ENCODE assay signal across 36 cellular contexts in the genomic region with DNA sequence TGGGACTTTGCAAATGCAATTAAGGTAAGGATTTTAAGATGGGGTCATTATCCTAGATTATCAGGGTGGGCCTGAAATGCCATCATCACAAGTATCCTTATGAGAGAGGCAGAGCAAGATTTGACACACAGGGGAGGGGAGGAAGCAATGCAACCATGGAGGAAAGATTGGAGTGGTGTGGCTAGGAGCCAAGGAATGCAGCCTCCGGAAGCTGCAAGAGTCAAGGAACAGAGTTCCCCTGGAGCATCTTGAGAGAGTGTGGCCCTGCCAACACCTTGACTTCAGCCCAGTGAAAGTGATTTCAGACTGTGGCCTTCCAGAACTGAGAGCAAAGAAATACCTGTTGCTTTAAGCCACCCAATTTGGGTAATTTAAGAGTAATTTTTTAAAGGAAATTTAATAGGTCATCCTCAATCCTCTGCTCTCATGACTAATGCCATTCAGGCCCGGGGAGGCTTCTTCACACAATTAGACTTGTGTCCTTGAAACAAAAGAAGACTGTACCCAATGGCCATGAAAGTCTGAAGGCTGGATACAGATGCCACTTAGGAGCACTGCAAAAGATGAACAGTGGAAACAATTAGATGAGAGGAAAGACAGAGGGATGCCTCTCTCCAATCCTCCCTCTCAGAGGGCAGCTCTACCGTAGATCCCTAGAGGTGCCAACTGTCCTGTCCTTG.
DNase-seq lines count a peak whose midpoint lies in the region; ATAC-seq and TF ChIP-seq lines count a peak whose summit lies in the region.
"Had no signal": no experiment of that assay in that cellular context is flagged by ENCODE, and none has a peak within 500 bp of the region (broad histone marks: within the 10 kb centered on the region; RNA-seq: fewer than 3 reads in every experiment).

No MANE protein-coding gene starts in this region.

- no peak for TF ChIP-seq POLR2A in prostate gland (IDR thresholded peaks at IDR 0.05)
- TF ChIP-seq POLR2A in Peyer's patch (IDR thresholded peaks at IDR 0.05), result no peak

- peaks cover 10% of the 10 kb centered on the region for H3K4me1 Mint-ChIP-seq in T-helper 2 cell treated with Interferon-gamma antibody and Interleukin-4, amounts not matched to agents 5 μg/mL and 100 μg/mL, for 36 hours (ENCODE audit: low read depth)
- H3K4me1 Mint-ChIP-seq in activated T-helper 1 cell treated with anti-CD3 and anti-CD28 coated beads, Interleukin-12 subunit alpha, Interleukin-12 subunit beta, Interleukin-2, Interleukin-4 antibody, amounts not matched to agents 30 ng/mL and 10 ng/mL and 1 ng/mL, durations not matched to agents 14 hours and 24 hours and 36 hours (ENCODE audit: low read depth), result peaks cover 17% of the 10 kb centered on the region

- no peak overlapping the region for H3K4me3 ChIP-seq in prostate gland
- H3K4me3 ChIP-seq in Peyer's patch, result no peak overlapping the region
- H3K4me3 ChIP-seq: gastrocnemius medialis, hepatocyte, K562, testis, vagina had no signal

- no peak for ATAC-seq in HG03520 (IDR thresholded peaks at IDR 0.05; ENCODE audit: unreplicated experiment)
- ATAC-seq: activated naive CD4-positive, alpha-beta T cell treated with anti-CD3 and anti-CD28 coated beads, Interleukin-2, amount 50 U/mL, for 72 hours; activated T-helper 17 cell treated with anti-CD3 and anti-CD28 coated beads, Interleukin-2, amount 50 U/mL, for 72 hours; effector memory CD8-positive, alpha-beta T cell; gastrocnemius medialis; left colon; sciatic nerve; stimulated activated naive B cell treated with anti-CD40 and anti-IgM and Interleukin-4, amounts not matched to agents 10 μg/mL and 1 μg/mL and 100 μg/mL, for 72 hours; WTC11 had no signal

- H3K27me3 ChIP-seq in prostate gland (replicated peaks; ENCODE audit: insufficient read depth) (no peaks in the 10 kb centered on the region), Peyer's patch (no peaks in the 10 kb centered on the region)
- H3K27me3 ChIP-seq: gastrocnemius medialis, hepatocyte, testis, vagina had no signal

- H3K4me3 Mint-ChIP-seq in T-helper 2 cell treated with Interferon-gamma antibody and Interleukin-4, amounts not matched to agents 5 μg/mL and 100 μg/mL, for 36 hours, result no peak overlapping the region
- H3K4me3 Mint-ChIP-seq in activated T-helper 1 cell treated with anti-CD3 and anti-CD28 coated beads, Interleukin-12 subunit alpha, Interleukin-12 subunit beta, Interleukin-2, Interleukin-4 antibody, amounts not matched to agents 30 ng/mL and 10 ng/mL and 1 ng/mL, durations not matched to agents 14 hours and 24 hours and 36 hours, result no peak overlapping the region
- H3K4me3 Mint-ChIP-seq: effector memory CD8-positive, alpha-beta T cell; memory B cell; stimulated activated naive B cell treated with anti-CD40 and anti-IgM and Interleukin-4, amounts not matched to agents 10 μg/mL and 1 μg/mL and 100 μg/mL, for 72 hours; WTC11 had no signal

- H3K9me3 Mint-ChIP-seq in T-helper 2 cell treated with Interferon-gamma antibody and Interleukin-4, amounts not matched to agents 5 μg/mL and 100 μg/mL, for 36 hours, result no peaks in the 10 kb centered on the region
- H3K9me3 Mint-ChIP-seq in activated T-helper 1 cell treated with anti-CD3 and anti-CD28 coated beads, Interleukin-12 subunit alpha, Interleukin-12 subunit beta, Interleukin-2, Interleukin-4 antibody, amounts not matched to agents 30 ng/mL and 10 ng/mL and 1 ng/mL, durations not matched to agents 14 hours and 24 hours and 36 hours, result peaks cover 2% of the 10 kb centered on the region
- H3K9me3 Mint-ChIP-seq: effector memory CD8-positive, alpha-beta T cell; stimulated activated naive B cell treated with anti-CD40 and anti-IgM and Interleukin-4, amounts not matched to agents 10 μg/mL and 1 μg/mL and 100 μg/mL, for 72 hours had no signal

- WGBS in prostate gland, result 62% methylated on average over 3 of the region's 3 CpGs

- intact Hi-C loops in activated T-helper 1 cell treated with anti-CD3 and anti-CD28 coated beads, Interleukin-12 subunit alpha, Interleukin-12 subunit beta, Interleukin-2, Interleukin-4 antibody, amounts not matched to agents 30 ng/mL and 10 ng/mL and 1 ng/mL, durations not matched to agents 14 hours and 24 hours and 36 hours (cut with micrococcal nuclease), result no loop called here
- intact Hi-C loops in prostate gland (cut with DNase I), result no loop called here

- peaks cover 2% of the 10 kb centered on the region for H3K27me3 Mint-ChIP-seq in T-helper 2 cell treated with Interferon-gamma antibody and Interleukin-4, amounts not matched to agents 5 μg/mL and 100 μg/mL, for 36 hours (ENCODE audit: low read depth)
- H3K27me3 Mint-ChIP-seq in activated T-helper 1 cell treated with anti-CD3 and anti-CD28 coated beads, Interleukin-12 subunit alpha, Interleukin-12 subunit beta, Interleukin-2, Interleukin-4 antibody, amounts not matched to agents 30 ng/mL and 10 ng/mL and 1 ng/mL, durations not matched to agents 14 hours and 24 hours and 36 hours (ENCODE audit: insufficient read depth), result no peaks in the 10 kb centered on the region
- H3K27me3 Mint-ChIP-seq: activated T-helper 17 cell treated with anti-CD3 and anti-CD28 coated beads, Interleukin-2, amount 50 U/mL, for 72 hours; effector memory CD8-positive, alpha-beta T cell had no signal

- TF ChIP-seq CTCF in prostate gland (IDR thresholded peaks at IDR 0.05), result no peak
- no peak for TF ChIP-seq CTCF in Peyer's patch (IDR thresholded peaks at IDR 0.05)

- H3K4me1 ChIP-seq in prostate gland (replicated peaks) (no peaks in the 10 kb centered on the region), Peyer's patch (no peaks in the 10 kb centered on the region)
- H3K4me1 ChIP-seq: gastrocnemius medialis, testis, vagina had no signal

- H3K36me3 Mint-ChIP-seq in T-helper 2 cell treated with Interferon-gamma antibody and Interleukin-4, amounts not matched to agents 5 μg/mL and 100 μg/mL, for 36 hours (ENCODE audit: low read depth), result peaks cover 4% of the 10 kb centered on the region
- peaks cover 7% of the 10 kb centered on the region for H3K36me3 Mint-ChIP-seq in activated T-helper 1 cell treated with anti-CD3 and anti-CD28 coated beads, Interleukin-12 subunit alpha, Interleukin-12 subunit beta, Interleukin-2, Interleukin-4 antibody, amounts not matched to agents 30 ng/mL and 10 ng/mL and 1 ng/mL, durations not matched to agents 14 hours and 24 hours and 36 hours (ENCODE audit: low read depth)
- H3K36me3 Mint-ChIP-seq: stimulated activated naive B cell treated with anti-CD40 and anti-IgM and Interleukin-4, amounts not matched to agents 10 μg/mL and 1 μg/mL and 100 μg/mL, for 72 hours; WTC11 had no signal

- no peaks in the 10 kb centered on the region for H3K36me3 ChIP-seq in prostate gland
- H3K36me3 ChIP-seq in Peyer's patch, result no peaks in the 10 kb centered on the region
- H3K36me3 ChIP-seq: gastrocnemius medialis, vagina had no signal

- H3K27ac ChIP-seq in prostate gland, result no peak overlapping the region
- H3K27ac ChIP-seq in Peyer's patch, result no peak overlapping the region
- H3K27ac ChIP-seq: 22Rv1, gastrocnemius medialis, hepatocyte, testis, vagina had no signal

- DNase-seq in T-helper 2 cell treated with Interferon-gamma antibody and Interleukin-4, amounts not matched to agents 5 μg/mL and 100 μg/mL, for 36 hours (ENCODE audit: low spot score), result no peak
- DNase-seq in T-helper 2 cell (no peak), EH (ENCODE audit: low read depth) (peak; percentile 58), renal cortical epithelial cell (ENCODE audit: low read depth) (peak; percentile 19), prostate gland (ENCODE audit: low spot score) (no peak), Peyer's patch (no peak)
- DNase-seq in activated T-helper 1 cell treated with anti-CD3 and anti-CD28 coated beads, Interleukin-12 subunit alpha, Interleukin-12 subunit beta, Interleukin-2, Interleukin-4 antibody, amounts not matched to agents 30 ng/mL and 10 ng/mL and 1 ng/mL, durations not matched to agents 14 hours and 24 hours and 36 hours (ENCODE audit: low spot score), result no peak
- DNase-seq: activated CD4-positive, alpha-beta T cell treated with anti-CD3 and anti-CD28 coated beads, Interleukin-2, amount 50 U/mL, for 1 hour; AML-193; aorta; cortex of kidney; DMS153; effector memory CD8-positive, alpha-beta T cell; gastrocnemius medialis; GF-D8; H7; left colon; MM.1S; NCI-H1436; NCI-H2081 treated with DMSO at 0.1 percent for 48 hours; NCI-H748 treated with DMSO at 0.1 percent for 48 hours; posterior cingulate gyrus; stimulated activated CD4-positive, alpha-beta T cell treated with anti-CD3 and anti-CD28 coated beads, Interleukin-4, amount 100 ng/mL, for 4 hours; stimulated activated naive B cell treated with anti-CD40 and anti-IgM and Interleukin-4, amounts not matched to agents 10 μg/mL and 1 μg/mL and 100 μg/mL, for 72 hours; SW 1271; testis had no signal

- no peaks in the 10 kb centered on the region for H3K9me3 ChIP-seq in prostate gland
- no peaks in the 10 kb centered on the region for H3K9me3 ChIP-seq in Peyer's patch
- H3K9me3 ChIP-seq: gastrocnemius medialis, testis, vagina had no signal

- peak overlapping the region; percentile 31 for H3K27ac Mint-ChIP-seq in T-helper 2 cell treated with Interferon-gamma antibody and Interleukin-4, amounts not matched to agents 5 μg/mL and 100 μg/mL, for 36 hours
- peak overlapping the region; percentile 1 for H3K27ac Mint-ChIP-seq in activated T-helper 1 cell treated with anti-CD3 and anti-CD28 coated beads, Interleukin-12 subunit alpha, Interleukin-12 subunit beta, Interleukin-2, Interleukin-4 antibody, amounts not matched to agents 30 ng/mL and 10 ng/mL and 1 ng/mL, durations not matched to agents 14 hours and 24 hours and 36 hours
- H3K27ac Mint-ChIP-seq: memory B cell, WTC11 had no signal

Comparison
In these comparisons a context has a peak if more than half of its experiments do, and no peak if none do; other contexts are left out.
1. DNase-seq: peak in EH (single experiment) and renal cortical epithelial cell (single experiment); none in T-helper 2 cell treated with Interferon-gamma antibody and Interleukin-4, amounts not matched to agents 5 μg/mL and 100 μg/mL, for 36 hours (single experiment), T-helper 2 cell (0 of 5), activated T-helper 1 cell treated with anti-CD3 and anti-CD28 coated beads, Interleukin-12 subunit alpha, Interleukin-12 subunit beta, Interleukin-2, Interleukin-4 antibody, amounts not matched to agents 30 ng/mL and 10 ng/mL and 1 ng/mL, durations not matched to agents 14 hours and 24 hours and 36 hours (single experiment), prostate gland (single experiment) and Peyer's patch (0 of 3).